Comparison of ENCODE assay signal across 13 cellular contexts in genomic region chr9:89171693-89172092, GRCh38. TPM values are rescaled to one million over a fixed set of nuclear protein-coding genes. Genes with fewer than 3 reads are reported as not detected.
DNase-seq lines count a peak whose midpoint lies in the region; ATAC-seq and TF ChIP-seq lines count a peak whose summit lies in the region.
"Had no signal": no experiment of that assay in that cellular context is flagged by ENCODE, and none has a peak within 500 bp of the region (broad histone marks: within the 10 kb centered on the region; RNA-seq: fewer than 3 reads in every experiment).

No MANE protein-coding gene starts in this region.

- no peak for ATAC-seq in esophagus mucosa

- H3K9me3 Mint-ChIP-seq in endodermal cell, result no peaks in the 10 kb centered on the region

- H3K4me2 ChIP-seq in OCI-LY3 (ENCODE audit: low read length), result no peak overlapping the region

- H4K20me1 ChIP-seq in OCI-LY3 (ENCODE audit: insufficient read depth, low read length), result no peaks in the 10 kb centered on the region

- 86% methylated on average over 4 of the region's 4 CpGs; no CpG with 5 or more reads in 1 of the 2 experiments for WGBS in endodermal cell (ENCODE audit: insufficient coverage in 1 of 2, insufficient read length in 1 of 2), 2 experiments

- H3K27me3 ChIP-seq in OCI-LY3 (ENCODE audit: low read depth, low read length) (0 out of 2 replicates have a peak, but pooled peaks cover 5% of the 10 kb centered on the region), endodermal cell (ENCODE audit: control insufficient read depth, insufficient read depth, low read length, poor library complexity, severe bottlenecking) (peaks cover 11% of the 10 kb centered on the region)

- no peak overlapping the region for H3K27ac ChIP-seq in OCI-LY3 (ENCODE audit: low read length)
- H3K27ac ChIP-seq in endodermal cell (ENCODE audit: low read depth, low read length), result no peak overlapping the region
- H3K27ac ChIP-seq: epithelial cell of prostate had no signal

- H3K9ac ChIP-seq in OCI-LY3 (ENCODE audit: low read length) (no peak overlapping the region), endodermal cell (ENCODE audit: extremely low read depth, low read length, poor library complexity, severe bottlenecking) (no peak overlapping the region)

- intact Hi-C loops in cardiac septum (cut with DNase I), result loop anchor here (10.0 kb wide), 1 partner anchor 63 kb away; no protein-coding TSS in a partner anchor

- no peaks in the 10 kb centered on the region for H3K79me2 ChIP-seq in OCI-LY3 (ENCODE audit: low read length)

- no peak overlapping the region for H3K27ac Mint-ChIP-seq in endodermal cell

- no peaks in the 10 kb centered on the region for H3K4me1 ChIP-seq in OCI-LY3 (ENCODE audit: low read length)
- H3K4me1 ChIP-seq in endodermal cell (ENCODE audit: control insufficient read depth, insufficient read depth, low read length), result no peaks in the 10 kb centered on the region

- H3K4me3 ChIP-seq in OCI-LY3 (ENCODE audit: low read length) (no peak overlapping the region), endodermal cell (ENCODE audit: low read length) (no peak overlapping the region), retinal pigment epithelial cell (ENCODE audit: low read length) (no peak overlapping the region)
- H3K4me3 ChIP-seq: lower lobe of right lung had no signal

- peaks cover 5% of the 10 kb centered on the region for H3K4me1 Mint-ChIP-seq in endodermal cell

- no peaks in the 10 kb centered on the region for H3K36me3 ChIP-seq in OCI-LY3 (replicated peaks; ENCODE audit: low read depth, low read length)
- no peaks in the 10 kb centered on the region for H3K36me3 ChIP-seq in endodermal cell (ENCODE audit: control insufficient read depth, insufficient read depth, low read length)
- H3K36me3 ChIP-seq: lower lobe of right lung had no signal

- no peak overlapping the region for H2AFZ ChIP-seq in OCI-LY3 (ENCODE audit: low read depth, low read length)

- no peaks in the 10 kb centered on the region for H3K36me3 Mint-ChIP-seq in endodermal cell (ENCODE audit: low read depth)

- peak; percentile 15; the same call in 1 of the 2 replicates for TF ChIP-seq CTCF in OCI-LY3 (IDR thresholded peaks at IDR 0.05; ENCODE audit: low read depth, low read length)
- peak; percentile 54 for TF ChIP-seq CTCF in endodermal cell (conservative IDR thresholded peaks at IDR 0.05)
- TF ChIP-seq CTCF in retinal pigment epithelial cell (conservative IDR thresholded peaks at IDR 0.05; ENCODE audit: low read depth, low read length), result peak; percentile 12

- H3K4me3 Mint-ChIP-seq in endodermal cell, result no peak overlapping the region

- peaks cover 9% of the 10 kb centered on the region for H3K27me3 Mint-ChIP-seq in endodermal cell (ENCODE audit: insufficient read depth)

- DNase-seq in NCI-H1092 treated with DMSO at 0.1 percent for 48 hours (lab: John Stamatoyannopoulos, UW) (peak; percentile 27), NCI-H1092 (lab: John Stamatoyannopoulos, UW) (no peak), endodermal cell (peak; percentile 66), retinal pigment epithelial cell (ENCODE audit: low read depth) (no peak), NCI-H1436 (lab: John Stamatoyannopoulos, UW) (no peak), cardiac septum (ENCODE audit: low spot score) (no peak)
- DNase-seq: activated naive CD4-positive, alpha-beta T cell treated with Interleukin-2 at 50 U/mL for 16 hours; hippocampal formation; lower lobe of right lung; stimulated activated CD4-positive, alpha-beta T cell treated with anti-CD3 and anti-CD28 coated beads, Interleukin-12 subunit alpha, Interleukin-12 subunit beta, amount 100 ng/mL, for 4 hours had no signal

- H3K9me3 ChIP-seq in OCI-LY3 (ENCODE audit: insufficient read depth, low read length) (no peaks in the 10 kb centered on the region), endodermal cell (ENCODE audit: control insufficient read depth, low read length) (no peaks in the 10 kb centered on the region)
- H3K9me3 ChIP-seq: lower lobe of right lung had no signal

RNA-seq across cellular contexts. Expression of gene SHC3, which starts 6.9 kb away (rescaled TPM):
- total RNA-seq in endodermal cell (1 to 10 TPM in 1 of 2 donors, under 1 TPM in 1; 0.95 to 1.3 TPM), esophagus mucosa (1.4 TPM), cardiac septum (0.16 TPM)
- 11.0 TPM for polyA plus RNA-seq in endodermal cell (2013, experiment 1 of 2)
- 10.4 TPM for polyA plus RNA-seq in endodermal cell (2013, experiment 2 of 2)

Comparison
In these comparisons a context has a peak if more than half of its experiments do, and no peak if none do; other contexts are left out.
1. DNase-seq: peak in NCI-H1092 treated with DMSO at 0.1 percent for 48 hours (single experiment) and endodermal cell (single experiment); none in NCI-H1092 (single experiment), retinal pigment epithelial cell (single experiment), NCI-H1436 (single experiment) and cardiac septum (single experiment).
2. Peak in every context shown above with its lines, with median percentiles within 50 percentile points of each other: CTCF ChIP-seq.